Comparison of ENCODE assay signal across 12 cellular contexts in the genomic region with DNA sequence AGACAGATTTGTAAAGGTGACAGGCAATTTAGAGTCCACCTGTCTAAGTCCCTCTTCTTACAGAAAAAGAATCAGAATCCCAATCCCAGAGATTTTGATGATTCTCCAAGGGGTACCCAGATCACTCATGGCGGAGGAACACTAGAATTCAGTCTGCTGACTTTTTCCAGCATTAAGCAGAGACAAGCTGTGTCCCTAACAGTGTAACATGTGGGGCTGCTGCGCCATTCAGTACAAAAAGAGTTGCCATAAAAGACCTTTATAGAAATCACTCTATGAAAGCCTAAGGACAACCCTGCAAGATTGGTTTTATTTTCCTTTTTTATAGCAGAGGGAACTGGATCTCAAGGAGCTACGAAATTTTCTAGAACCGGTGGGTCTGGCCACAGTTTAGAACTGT. TPM values are rescaled to one million over a fixed set of nuclear protein-coding genes. Genes with fewer than 3 reads are reported as not detected.
A peak's percentile ranks its signal among the peaks of the same experiment; 100 is the strongest.
DNase-seq lines count a peak whose midpoint lies in the region; ATAC-seq and TF ChIP-seq lines count a peak whose summit lies in the region.
"Had no signal": no experiment of that assay in that cellular context is flagged by ENCODE, and none has a peak within 500 bp of the region (broad histone marks: within the 10 kb centered on the region; RNA-seq: fewer than 3 reads in every experiment).

No MANE protein-coding gene starts in this region.

- no peaks in the 10 kb centered on the region for H3K27me3 Mint-ChIP-seq in activated CD8-positive, alpha-beta T cell treated with anti-CD3 and anti-CD28 coated beads for 36 hours

- CTCF ChIA-PET in activated CD8-positive, alpha-beta T cell treated with anti-CD3 and anti-CD28 coated beads for 36 hours (lab: Charles Lee): interaction anchor here (0.5 to 3.8 kb wide), 15 partner anchors 10 to 504 kb away, joined by 3 to 39 read pairs (median 4); a partner anchor contains a TSS

- peaks cover 0 to 26% (median 2%) of the 10 kb centered on the region in 12 donors for H3K4me1 ChIP-seq in heart left ventricle
- H3K4me1 ChIP-seq in mononuclear cell (ENCODE audit: insufficient read depth, low read length): peaks cover 37% of the 10 kb centered on the region

- peaks cover 12% of the 10 kb centered on the region for H3K9me3 Mint-ChIP-seq in activated CD8-positive, alpha-beta T cell treated with anti-CD3 and anti-CD28 coated beads for 36 hours

- H3K9me3 ChIP-seq in heart left ventricle (peaks cover 0 to 1% (median 0%) of the 10 kb centered on the region in 12 donors), mononuclear cell (ENCODE audit: low read depth, low read length) (no peaks in the 10 kb centered on the region)

- 54 to 64% (median 60%) methylated on average over 4 of the region's 4 CpGs for WGBS in heart left ventricle, 4 donors

- TF ChIP-seq POLR2A in heart left ventricle (IDR thresholded peaks at IDR 0.05): no peak

- DNase-seq in heart left ventricle (no peak), cardiac septum (ENCODE audit: low spot score) (no peak), anterior cingulate cortex (lab: John Stamatoyannopoulos, UW) (no peak), NCI-H345 (lab: John Stamatoyannopoulos, UW) (no peak), DMS114 treated with DMSO at 0.1 percent for 48 hours (lab: John Stamatoyannopoulos, UW; ENCODE audit: unreplicated experiment) (no peak)
- DNase-seq in activated CD8-positive, alpha-beta T cell treated with anti-CD3 and anti-CD28 coated beads for 36 hours: peak; percentile 20
- DNase-seq in NK-92 treated with Interleukin-12 subunit alpha and Interleukin-12 subunit beta, amount 100 ng/mL, for 24 hours (lab: John Stamatoyannopoulos, UW): no peak
- DNase-seq: NCI-H774 had no signal

- peak overlapping the region; percentile 99 for H3K27ac Mint-ChIP-seq in activated CD8-positive, alpha-beta T cell treated with anti-CD3 and anti-CD28 coated beads for 36 hours

- H3K4me3 ChIP-seq in heart left ventricle: peak overlapping the region; percentile 24 to 69 (median 60)
- peak overlapping the region; percentile 74 for H3K4me3 ChIP-seq in mononuclear cell (ENCODE audit: low read length)

- peaks cover 21% of the 10 kb centered on the region for H3K36me3 Mint-ChIP-seq in activated CD8-positive, alpha-beta T cell treated with anti-CD3 and anti-CD28 coated beads for 36 hours (ENCODE audit: low read depth)

- no peak for TF ChIP-seq CTCF in heart left ventricle (IDR thresholded peaks at IDR 0.05)
- no peak for TF ChIP-seq CTCF in activated CD8-positive, alpha-beta T cell treated with anti-CD3 and anti-CD28 coated beads for 36 hours (IDR thresholded peaks at IDR 0.05)

- peak overlapping the region; percentile 66 to 92 (median 85) for H3K27ac ChIP-seq in heart left ventricle
- H3K27ac ChIP-seq: VCaP had no signal

- H3K27me3 ChIP-seq in heart left ventricle (no peaks in the 10 kb centered on the region), mononuclear cell (ENCODE audit: insufficient read depth, low read length) (no peaks in the 10 kb centered on the region)
- H3K27me3 ChIP-seq: BLaER1 treated with 17β-estradiol and CSF1 and Interleukin-3, amounts not matched to agents 10 nM and 100 nM had no signal

- H3K36me3 ChIP-seq in heart left ventricle: peaks cover 0 to 9% (median 0%) of the 10 kb centered on the region in 9 donors

- intact Hi-C loops in heart left ventricle (cut with DNase I): loop anchor here in 5 of 10 donors (2.0 to 5.0 kb wide), 10 partner anchors 33 to 240 kb away; a partner anchor contains a TSS
- intact Hi-C loops in cardiac septum (cut with DNase I): loop anchor here (5.0 kb wide), 1 partner anchor 63 kb away; a partner anchor contains a TSS
- intact Hi-C loops in activated CD8-positive, alpha-beta T cell treated with anti-CD3 and anti-CD28 coated beads for 36 hours (cut with micrococcal nuclease): loop anchor here (2.0 to 5.0 kb wide), 5 partner anchors 52 to 240 kb away; a partner anchor contains a TSS

- no peak for ATAC-seq in heart left ventricle
- peak; percentile 10 for ATAC-seq in activated CD8-positive, alpha-beta T cell treated with anti-CD3 and anti-CD28 coated beads for 36 hours

- POLR2A ChIA-PET in activated CD8-positive, alpha-beta T cell treated with anti-CD3 and anti-CD28 coated beads for 36 hours (lab: Charles Lee): interaction anchor here (0.6 to 9.2 kb wide), 28 partner anchors 11 to 240 kb away, joined by 3 to 157 read pairs (median 4); a partner anchor contains a TSS

- peaks cover 43% of the 10 kb centered on the region for H3K4me1 Mint-ChIP-seq in activated CD8-positive, alpha-beta T cell treated with anti-CD3 and anti-CD28 coated beads for 36 hours (ENCODE audit: low read depth)

- peak overlapping the region; percentile 98 for H3K4me3 Mint-ChIP-seq in activated CD8-positive, alpha-beta T cell treated with anti-CD3 and anti-CD28 coated beads for 36 hours

RNA-seq across cellular contexts. Expression of a gene that starts 0.6 kb away (rescaled TPM):
- total RNA-seq in heart left ventricle (10 to 100 TPM; 14.4 to 46.8 (median 18.9) TPM), cardiac septum (13.0 TPM), mononuclear cell (44.2 TPM)
- polyA plus RNA-seq in heart left ventricle: 10 to 100 TPM; 34.6 to 48.0 TPM
- total RNA-seq in activated CD8-positive, alpha-beta T cell treated with anti-CD3 and anti-CD28 coated beads for 36 hours: 10 to 100 TPM; 29.0 to 29.5 TPM
- total RNA-seq: HT-29 had no signal

RNA-seq across cellular contexts. Expression of a gene that starts 51.9 kb away (rescaled TPM):
- total RNA-seq in heart left ventricle (10 to 100 TPM; 25.1 to 80.2 (median 35.2) TPM), cardiac septum (18.2 TPM), mononuclear cell (47.9 TPM)
- polyA plus RNA-seq in heart left ventricle: 10 to 100 TPM; 32.8 to 35.5 TPM
- total RNA-seq in activated CD8-positive, alpha-beta T cell treated with anti-CD3 and anti-CD28 coated beads for 36 hours: 10 to 100 TPM; 88.3 to 97.8 TPM
- total RNA-seq: HT-29 had no signal
